10 cellular contexts compared by ENCODE assay signal in the genomic region with DNA sequence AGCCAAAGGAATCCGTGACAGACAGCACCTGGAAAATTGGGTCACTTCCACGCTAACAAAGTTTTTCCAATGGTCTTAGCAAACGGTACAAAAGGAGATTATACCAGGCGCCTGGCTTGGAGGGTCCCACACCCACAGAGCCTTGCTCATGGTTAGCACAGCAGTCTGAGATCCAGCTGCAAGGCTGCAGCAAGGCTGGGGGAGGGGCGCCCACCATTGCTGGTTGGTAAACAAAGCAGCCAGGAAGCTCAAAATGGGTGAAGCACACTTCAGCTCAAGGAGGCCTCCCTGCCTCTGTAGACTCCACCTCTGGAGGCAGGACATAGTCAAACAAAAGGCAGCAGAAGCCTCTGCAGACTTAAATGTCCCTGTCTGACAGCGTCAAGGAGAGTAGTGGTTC. TPM values are rescaled to one million over a fixed set of nuclear protein-coding genes. Genes with fewer than 3 reads are reported as not detected.
"Had no signal": no experiment of that assay in that cellular context is flagged by ENCODE, and none has a peak within 500 bp of the region (broad histone marks: within the 10 kb centered on the region; RNA-seq: fewer than 3 reads in every experiment).

No MANE protein-coding gene starts in this region.

- DNase-seq: GM23248, GOT3, H7, HFFc6, KBM-7 had no signal

- H3K27me3 Mint-ChIP-seq: IgD-negative memory B cell had no signal

- H3K9me3 ChIP-seq: HAP-1 had no signal

- ATAC-seq: HCT116, HepG2 had no signal

- H3K36me3 Mint-ChIP-seq: IgD-negative memory B cell had no signal

- H3K4me1 Mint-ChIP-seq: IgD-negative memory B cell had no signal

- H3K27ac Mint-ChIP-seq: HFFc6, IgD-negative memory B cell had no signal

- H3K4me3 Mint-ChIP-seq: HFFc6, IgD-negative memory B cell had no signal

- H3K9me3 Mint-ChIP-seq: HFFc6, IgD-negative memory B cell had no signal

- H3K36me3 ChIP-seq: HAP-1 had no signal

- H3K4me3 ChIP-seq: GM23248, HAP-1 had no signal

- H3K4me1 ChIP-seq: HAP-1 had no signal

- H3K27ac ChIP-seq: GM23248, HL-60 had no signal

RNA-seq across cellular contexts. Expression of a gene that starts 47.1 kb away (rescaled TPM):
- total RNA-seq: H7 had no signal
